8 cellular contexts compared by ENCODE assay signal in the genomic region with DNA sequence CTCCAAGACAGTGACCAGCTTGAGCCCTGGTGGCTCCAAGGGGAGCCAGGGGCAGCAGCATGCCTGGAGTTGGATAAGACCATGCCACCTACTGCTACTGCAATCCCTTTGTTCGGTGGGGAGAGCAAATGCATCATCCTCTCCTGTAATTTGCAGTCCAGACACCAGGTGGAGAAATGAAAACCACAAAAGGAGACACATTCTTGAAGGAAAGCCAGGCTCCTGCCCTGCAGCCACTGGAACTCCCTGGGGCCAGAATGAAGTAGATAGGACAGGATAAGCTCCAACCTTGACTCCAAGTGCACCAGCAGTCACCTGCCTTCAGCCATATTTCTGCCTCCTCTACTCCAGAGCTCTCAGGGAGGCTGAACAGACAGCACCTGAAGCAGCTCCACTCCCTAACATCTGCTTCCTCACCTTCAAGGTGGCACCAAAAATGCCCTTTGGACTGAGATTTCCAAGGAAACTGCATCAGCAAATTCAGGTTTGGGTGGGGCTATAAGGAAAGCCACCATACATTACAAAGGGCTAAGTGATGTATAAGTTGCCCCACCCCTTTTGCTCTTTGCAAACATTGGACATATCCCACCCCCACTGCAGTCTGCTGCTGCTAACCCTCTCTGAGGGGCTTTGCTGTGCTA.
DNase-seq lines count a peak whose midpoint lies in the region; ATAC-seq and TF ChIP-seq lines count a peak whose summit lies in the region.

No MANE protein-coding gene starts in this region.

- DNase-seq in CD8-positive, alpha-beta T cell, result peak in 6 of 7 experiments; percentile 14 to 66 (median 36)
- DNase-seq in GM23248 (peak; percentile 42), OCI-M1 (lab: John Stamatoyannopoulos, UW) (peak; percentile 74), hepatocyte (ENCODE audit: low spot score) (peak; percentile 72)
- peak; percentile 37 for DNase-seq in activated naive CD4-positive, alpha-beta T cell treated with Interleukin-2 at 50 U/mL for 16 hours
- peak; percentile 34 for DNase-seq in stimulated activated CD4-positive, alpha-beta T cell treated with anti-CD3 and anti-CD28 coated beads, Interleukin-2, amount 100 ng/mL, for 4 hours (ENCODE audit: low read depth)

- H3K79me2 ChIP-seq in GM23248 (ENCODE audit: insufficient read depth), result no peaks in the 10 kb centered on the region
- H3K79me2 ChIP-seq in hepatocyte, result no peaks in the 10 kb centered on the region

- no peaks in the 10 kb centered on the region for H3K36me3 ChIP-seq in CD8-positive, alpha-beta T cell (ENCODE audit: insufficient read depth, low read length)
- H3K36me3 ChIP-seq in GM23248 (ENCODE audit: low read depth) (no peaks in the 10 kb centered on the region), hepatocyte (replicated peaks; ENCODE audit: insufficient read depth, low read depth) (no peaks in the 10 kb centered on the region)

- H3K4me1 ChIP-seq in CD8-positive, alpha-beta T cell (ENCODE audit: insufficient read depth, low read length), result peaks cover 20% of the 10 kb centered on the region
- H3K4me1 ChIP-seq in GM23248 (ENCODE audit: insufficient read depth), result no peaks in the 10 kb centered on the region
- peaks cover 9% of the 10 kb centered on the region for H3K4me1 ChIP-seq in hepatocyte (ENCODE audit: insufficient read depth)

- peaks cover 27% of the 10 kb centered on the region for H3K4me1 Mint-ChIP-seq in CD8-positive, alpha-beta T cell (ENCODE audit: low read depth)

- in situ Hi-C loops in GM23248 (cut with MboI), result no loop called here

- H4K20me1 ChIP-seq in GM23248 (ENCODE audit: insufficient read depth), result no peaks in the 10 kb centered on the region
- H4K20me1 ChIP-seq in hepatocyte (ENCODE audit: insufficient read depth, poor library complexity, severe bottlenecking), result no peaks in the 10 kb centered on the region

- TF ChIP-seq CTCF in CD8-positive, alpha-beta T cell (IDR thresholded peaks at IDR 0.05), result peak; percentile 35
- TF ChIP-seq CTCF in hepatocyte (IDR thresholded peaks at IDR 0.05; ENCODE audit: poor library complexity), result peak; percentile 48

- H3K27me3 Mint-ChIP-seq in CD8-positive, alpha-beta T cell (ENCODE audit: low read depth), result no peaks in the 10 kb centered on the region

- H3K9me2 ChIP-seq in GM23248 (ENCODE audit: insufficient read depth) (no peaks in the 10 kb centered on the region), hepatocyte (replicated peaks; ENCODE audit: insufficient read depth) (no peaks in the 10 kb centered on the region)

- no peak overlapping the region for H3K27ac ChIP-seq in CD8-positive, alpha-beta T cell (ENCODE audit: low read depth, low read length)
- no peak overlapping the region for H3K27ac ChIP-seq in GM23248
- no peak overlapping the region for H3K27ac ChIP-seq in hepatocyte

- H3K27me3 ChIP-seq in CD8-positive, alpha-beta T cell (ENCODE audit: insufficient read depth, low read length), result no peaks in the 10 kb centered on the region
- H3K27me3 ChIP-seq in GM23248 (replicated peaks; ENCODE audit: insufficient read depth) (no peaks in the 10 kb centered on the region; the same call in 1 of the 2 replicates), hepatocyte (no peaks in the 10 kb centered on the region)

- H2AFZ ChIP-seq in GM23248, result no peak overlapping the region
- H2AFZ ChIP-seq in hepatocyte, result no peak overlapping the region

- no peaks in the 10 kb centered on the region for H3F3A ChIP-seq in GM23248 (ENCODE audit: insufficient read depth)

- no peak overlapping the region for H3K9ac ChIP-seq in GM23248

- no peaks in the 10 kb centered on the region for H3K36me3 Mint-ChIP-seq in CD8-positive, alpha-beta T cell

- no peak overlapping the region for H3K27ac Mint-ChIP-seq in CD8-positive, alpha-beta T cell

- POLR2A ChIA-PET in CD8-positive, alpha-beta T cell (lab: Charles Lee), result no interaction called here

- peak; percentile 84 for ATAC-seq in CD8-positive, alpha-beta T cell
- ATAC-seq in GM18873 (IDR thresholded peaks at IDR 0.05; ENCODE audit: low FRiP score, unreplicated experiment) (no peak), GM18909 (IDR thresholded peaks at IDR 0.05; ENCODE audit: poor library complexity, unreplicated experiment) (no peak)

- CTCF ChIA-PET in CD8-positive, alpha-beta T cell (lab: Charles Lee), result interaction anchor here (0.6 to 2.1 kb wide), 12 partner anchors 9 to 436 kb away, joined by 3 to 13 read pairs (median 4); partner anchors contain the start of gene IQGAP2

- H3K9me3 ChIP-seq in CD8-positive, alpha-beta T cell (ENCODE audit: low read length), result no peaks in the 10 kb centered on the region
- H3K9me3 ChIP-seq in GM23248 (ENCODE audit: low read depth), result no peaks in the 10 kb centered on the region
- no peaks in the 10 kb centered on the region for H3K9me3 ChIP-seq in hepatocyte (ENCODE audit: low read depth)

- no peaks in the 10 kb centered on the region for H3K9me3 Mint-ChIP-seq in CD8-positive, alpha-beta T cell

- no peak overlapping the region for H3K4me3 ChIP-seq in CD8-positive, alpha-beta T cell (ENCODE audit: low read depth, low read length)
- H3K4me3 ChIP-seq in GM23248, result no peak overlapping the region
- no peak overlapping the region for H3K4me3 ChIP-seq in hepatocyte

- H3K4me2 ChIP-seq in GM23248 (ENCODE audit: unreplicated experiment) (no peak overlapping the region), hepatocyte (no peak overlapping the region)

- WGBS in GM23248 (ENCODE audit: low coverage in 1 of 2, low lambda C conversion rate in 2 of 2, missing lambda C conversion rate in 2 of 2), 2 experiments, result 0% methylated on average over 1 of the region's 1 CpG
- 0% methylated on average over 1 of the region's 1 CpG for WGBS in hepatocyte (ENCODE audit: low lambda C conversion rate, missing lambda C conversion rate)

- no peak overlapping the region for H3K4me3 Mint-ChIP-seq in CD8-positive, alpha-beta T cell

- intact Hi-C loops in CD8-positive, alpha-beta T cell (cut with DNase I, micrococcal nuclease), result loop anchor here (1.0 to 5.0 kb wide), 5 partner anchors 65 to 304 kb away; partner anchors contain the start of gene IQGAP2 (in 1 of the 2)
